20 cellular contexts compared by ENCODE assay signal in the genomic region with DNA sequence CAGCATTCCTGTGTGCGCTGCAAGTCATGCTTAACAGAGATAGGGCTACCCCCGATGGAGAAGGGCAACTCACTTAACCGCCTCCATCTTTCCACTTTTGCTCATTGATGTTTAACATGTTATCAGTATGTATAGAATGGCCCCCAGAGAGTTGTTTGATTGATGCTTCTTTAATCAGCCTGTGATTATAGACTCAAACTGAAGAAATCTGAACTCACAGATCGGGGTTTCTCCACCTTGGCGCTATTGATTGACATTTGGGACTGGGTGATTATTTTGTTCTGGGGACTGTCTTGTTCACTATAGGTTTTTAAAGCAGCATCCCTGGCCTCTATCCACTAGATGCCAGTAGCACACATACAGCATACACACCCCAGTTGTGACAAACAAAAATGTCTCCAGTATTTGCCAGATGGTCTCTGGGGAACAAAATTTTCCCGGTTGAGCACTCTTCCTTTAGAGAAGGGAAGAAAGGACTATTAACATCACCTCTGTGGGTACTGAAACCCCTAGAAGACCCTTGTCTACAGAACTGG.
"Had no signal": no experiment of that assay in that cellular context is flagged by ENCODE, and none has a peak within 500 bp of the region (broad histone marks: within the 10 kb centered on the region; RNA-seq: fewer than 3 reads in every experiment).

No MANE protein-coding gene starts in this region.

- H3K27ac Mint-ChIP-seq: activated CD8-positive, alpha-beta memory T cell treated with anti-CD3 and anti-CD28 coated beads, Interleukin-2, amount 10 ng/mL, durations not matched to agents 7 days and 5 days; activated naive CD8-positive, alpha-beta T cell; stimulated activated naive CD8-positive, alpha-beta T cell treated with anti-CD3 and anti-CD28 coated beads, Interleukin-15, Interleukin-2, amounts not matched to agents 100 ng/mL and 50 ng/mL, for 24 hours had no signal

- DNase-seq: activated CD4-positive, alpha-beta T cell treated with anti-CD3 and anti-CD28 coated beads, Interleukin-2, amount 50 U/mL, for 4 hours; activated CD8-positive, alpha-beta memory T cell treated with anti-CD3 and anti-CD28 coated beads, Interleukin-2, amount 10 ng/mL, durations not matched to agents 7 days and 5 days; activated effector memory CD4-positive, alpha-beta T cell treated with anti-CD3 and anti-CD28 coated beads, Interleukin-2, amount 50 U/mL, for 16 hours; activated T-cell treated with anti-CD3 and anti-CD28 coated beads, Interleukin-2, amount 50 U/mL, for 4 hours; amygdala; effector memory CD8-positive, alpha-beta T cell; erythroblast; left colon; naive thymus-derived CD8-positive, alpha-beta T cell; psoas muscle; stimulated activated CD4-positive, alpha-beta T cell treated with anti-CD3 and anti-CD28 coated beads, Interleukin-12 subunit alpha, Interleukin-12 subunit beta, amount 100 ng/mL, for 4 hours; stimulated activated CD4-positive, alpha-beta T cell treated with anti-CD3 and anti-CD28 coated beads, Interleukin-2, amount 100 ng/mL, for 48 hours; stimulated activated CD8-positive, alpha-beta memory T cell treated with anti-CD3 and anti-CD28 coated beads, Interleukin-4, amount 100 ng/mL, for 48 hours; upper lobe of left lung had no signal

- H3K4me1 Mint-ChIP-seq: activated CD8-positive, alpha-beta memory T cell treated with anti-CD3 and anti-CD28 coated beads, Interleukin-2, amount 10 ng/mL, durations not matched to agents 7 days and 5 days; central memory CD8-positive, alpha-beta T cell had no signal

- ATAC-seq: activated CD8-positive, alpha-beta memory T cell treated with anti-CD3 and anti-CD28 coated beads, Interleukin-2, amount 10 ng/mL, durations not matched to agents 7 days and 5 days; activated T-cell treated with anti-CD3 and anti-CD28 coated beads, Interleukin-2, amount 50 U/mL, for 4 hours; effector memory CD8-positive, alpha-beta T cell; naive thymus-derived CD8-positive, alpha-beta T cell; psoas muscle; sciatic nerve had no signal

- H3K9me3 Mint-ChIP-seq: activated T-cell treated with anti-CD3 and anti-CD28 coated beads, Interleukin-2, amount 50 U/mL, for 4 hours; central memory CD8-positive, alpha-beta T cell; naive thymus-derived CD8-positive, alpha-beta T cell; stimulated activated naive CD8-positive, alpha-beta T cell treated with anti-CD3 and anti-CD28 coated beads, Interleukin-15, Interleukin-2, amounts not matched to agents 100 ng/mL and 50 ng/mL, for 24 hours had no signal

- H3K4me3 Mint-ChIP-seq: activated CD8-positive, alpha-beta memory T cell treated with anti-CD3 and anti-CD28 coated beads, Interleukin-2, amount 10 ng/mL, durations not matched to agents 7 days and 5 days; activated naive CD8-positive, alpha-beta T cell; activated T-cell treated with anti-CD3 and anti-CD28 coated beads, Interleukin-2, amount 50 U/mL, for 4 hours; brain; central memory CD8-positive, alpha-beta T cell; effector memory CD8-positive, alpha-beta T cell; naive thymus-derived CD8-positive, alpha-beta T cell; stimulated activated naive CD8-positive, alpha-beta T cell treated with anti-CD3 and anti-CD28 coated beads, Interleukin-15, Interleukin-2, amounts not matched to agents 100 ng/mL and 50 ng/mL, for 24 hours had no signal

- H3K9me3 ChIP-seq: psoas muscle, upper lobe of left lung had no signal

- H3K27me3 ChIP-seq: upper lobe of left lung had no signal

- H3K27ac ChIP-seq: psoas muscle, upper lobe of left lung had no signal

- H3K4me1 ChIP-seq: psoas muscle, upper lobe of left lung had no signal

- H3K4me3 ChIP-seq: lung, psoas muscle, upper lobe of left lung had no signal

- H3K27me3 Mint-ChIP-seq: activated CD8-positive, alpha-beta memory T cell treated with anti-CD3 and anti-CD28 coated beads, Interleukin-2, amount 10 ng/mL, durations not matched to agents 7 days and 5 days; activated naive CD8-positive, alpha-beta T cell; brain; central memory CD8-positive, alpha-beta T cell; effector memory CD8-positive, alpha-beta T cell; naive thymus-derived CD8-positive, alpha-beta T cell; stimulated activated naive CD8-positive, alpha-beta T cell treated with anti-CD3 and anti-CD28 coated beads, Interleukin-15, Interleukin-2, amounts not matched to agents 100 ng/mL and 50 ng/mL, for 24 hours had no signal
